ENCODE assay signal across 8 cellular contexts in genomic region chr4:156946508-156947197, GRCh38.
DNase-seq lines count a peak whose midpoint lies in the region; ATAC-seq lines count a peak whose summit lies in the region.

No MANE protein-coding gene starts in this region.

- no peak overlapping the region for H3K4me3 ChIP-seq in skeletal muscle cell (ENCODE audit: low read depth, low read length)

- ATAC-seq in GM18870 (IDR thresholded peaks at IDR 0.05; ENCODE audit: unreplicated experiment) (peak; percentile 65), HG03342 (IDR thresholded peaks at IDR 0.05; ENCODE audit: unreplicated experiment) (no peak)

- DNase-seq in RKO (ENCODE audit: low spot score), result peak; percentile 98
- peak; percentile 93 for DNase-seq in fibroblast of the conjunctiva (ENCODE audit: low read depth)
- peak; percentile 99 for DNase-seq in skeletal muscle cell (ENCODE audit: low read depth)
- no peak for DNase-seq in NCI-H1694 (lab: John Stamatoyannopoulos, UW)
- DNase-seq in NCI-H524 treated with DMSO at 0.1 percent for 48 hours (lab: John Stamatoyannopoulos, UW), result no peak
- no peak for DNase-seq in NCI-H2107 (lab: John Stamatoyannopoulos, UW)

Comparison
In these comparisons a context has a peak if more than half of its experiments do, and no peak if none do; other contexts are left out.
1. DNase-seq: peak in RKO (single experiment), fibroblast of the conjunctiva (single experiment) and skeletal muscle cell (single experiment); none in NCI-H1694 (single experiment), NCI-H524 treated with DMSO at 0.1 percent for 48 hours (single experiment) and NCI-H2107 (single experiment).